In genomic region chrY:19892076-19892964, GRCh38 we compare ENCODE assay signal across 14 cellular contexts.
A peak's percentile ranks its signal among the peaks of the same experiment; 100 is the strongest.
DNase-seq lines count a peak whose midpoint lies in the region; ATAC-seq lines count a peak whose summit lies in the region.
"Had no signal": no experiment of that assay in that cellular context is flagged by ENCODE, and none has a peak within 500 bp of the region (broad histone marks: within the 10 kb centered on the region; RNA-seq: fewer than 3 reads in every experiment).

No MANE protein-coding gene starts in this region.

- peak overlapping the region; percentile 5; the same call in 1 of the 2 replicates for H3K4me3 ChIP-seq in Jurkat, Clone E6-1 (ENCODE audit: low read length)
- H3K4me3 ChIP-seq: GM12878, GM23338 had no signal

- peak overlapping the region; percentile 58 for H3K27ac ChIP-seq in substantia nigra (ENCODE audit: low read depth, low read length, poor library complexity, severe bottlenecking)

- no peak for ATAC-seq in GM18873 (IDR thresholded peaks at IDR 0.05; ENCODE audit: low FRiP score, unreplicated experiment)
- ATAC-seq: GM12878, GM23338 had no signal

- DNase-seq in Jurkat, Clone E6-1 (ENCODE audit: low read depth, low spot score), result peak; percentile 84
- DNase-seq in epidermal melanocyte (ENCODE audit: insufficient read length, low spot score), result peak; percentile 77
- DNase-seq in middle frontal gyrus (ENCODE audit: extremely low spot score, low spot score), result peak; percentile 19
- DNase-seq in substantia nigra (lab: John Stamatoyannopoulos, UW), result peak in 9 of 49 donors; percentile 0 to 2 (median 0)
- no peak for DNase-seq in SHP77 (lab: John Stamatoyannopoulos, UW)
- no peak for DNase-seq in NK-92 treated with Interleukin-12 subunit alpha and Interleukin-12 subunit beta, amount 100 ng/mL, for 24 hours (lab: John Stamatoyannopoulos, UW)
- no peak for DNase-seq in effector CD8-positive, alpha-beta T cell (lab: John Stamatoyannopoulos, UW)
- DNase-seq: Caco-2; CD8-positive, alpha-beta memory T cell; H9; IMR-90 had no signal

Comparison
In these comparisons a context has a peak if more than half of its experiments do, and no peak if none do; other contexts are left out.
1. DNase-seq: peak in Jurkat, Clone E6-1 (single experiment), epidermal melanocyte (single experiment) and middle frontal gyrus (single experiment); none in SHP77 (0 of 2), NK-92 treated with Interleukin-12 subunit alpha and Interleukin-12 subunit beta, amount 100 ng/mL, for 24 hours (single experiment) and effector CD8-positive, alpha-beta T cell (single experiment).